ENCODE assay signal across 9 cellular contexts in genomic region chr4:185965456-185966384, GRCh38.
A peak's percentile ranks its signal among the peaks of the same experiment; 100 is the strongest.
DNase-seq lines count a peak whose midpoint lies in the region; ATAC-seq and TF ChIP-seq lines count a peak whose summit lies in the region.
"Had no signal": no experiment of that assay in that cellular context is flagged by ENCODE, and none has a peak within 500 bp of the region (broad histone marks: within the 10 kb centered on the region; RNA-seq: fewer than 3 reads in every experiment).

No MANE protein-coding gene starts in this region.

- ATAC-seq in GM18505 (IDR thresholded peaks at IDR 0.05; ENCODE audit: unreplicated experiment): peak; percentile 52

- no peaks in the 10 kb centered on the region for H3K27me3 ChIP-seq in PC-9 (ENCODE audit: insufficient read depth, low read depth)

- H3K36me3 ChIP-seq in PC-9 (ENCODE audit: low read depth): no peaks in the 10 kb centered on the region

- H3F3A ChIP-seq in PC-9 (ENCODE audit: insufficient read depth, low read depth): peaks cover 9% of the 10 kb centered on the region

- no peak for DNase-seq in HFFc6
- DNase-seq in PC-9: peak in 1 of 2 experiments; percentile 21
- DNase-seq in HK-2 (ENCODE audit: unreplicated experiment): no peak
- no peak for DNase-seq in foreskin fibroblast
- DNase-seq in NCI-H2081 (lab: John Stamatoyannopoulos, UW): no peak
- no peak for DNase-seq in NK-92 treated with Interleukin-12 subunit alpha and Interleukin-12 subunit beta, amount 100 ng/mL, for 24 hours (lab: John Stamatoyannopoulos, UW)
- DNase-seq: NCI-H82 had no signal

- intact Hi-C loops in PC-9 (cut with micrococcal nuclease; ENCODE audit: unreplicated experiment): loop anchor here (1.0 to 5.0 kb wide), 2 partner anchors 99 to 188 kb away; no protein-coding TSS in a partner anchor

- no peak for TF ChIP-seq POLR2A in GM18505 (IDR thresholded peaks at IDR 0.05; ENCODE audit: borderline replicate concordance, extremely low read depth, insufficient read depth, insufficient read length)

- peak overlapping the region; percentile 52 for H3K27ac Mint-ChIP-seq in HFFc6
- H3K27ac Mint-ChIP-seq in nephron: peak overlapping the region in 2 of 3 experiments; percentile 27 to 35

- H3K9me3 ChIP-seq in PC-9 (ENCODE audit: insufficient read depth, low read depth): no peaks in the 10 kb centered on the region

- H3K4me2 ChIP-seq in PC-9: peak overlapping the region; percentile 19; the same call in 1 of the 2 replicates

- no peaks in the 10 kb centered on the region for H3K9me2 ChIP-seq in PC-9 (ENCODE audit: insufficient read depth)

- H3K79me2 ChIP-seq in PC-9 (ENCODE audit: low read depth): no peaks in the 10 kb centered on the region

- H4K20me1 ChIP-seq in PC-9 (ENCODE audit: insufficient read depth): no peaks in the 10 kb centered on the region

- peaks cover 25% of the 10 kb centered on the region for H3K4me1 ChIP-seq in PC-9 (replicated peaks; ENCODE audit: insufficient read depth)

- peaks cover 25% of the 10 kb centered on the region for H3K4me1 Mint-ChIP-seq in HFFc6 (ENCODE audit: low read depth)
- no peaks in the 10 kb centered on the region for H3K4me1 Mint-ChIP-seq in nephron

- POLR2A ChIA-PET in PC-9 (lab: Charles Lee; ENCODE audit: unreplicated experiment): interaction anchor here (1.0 kb wide), 1 partner anchor 118 kb away, joined by 4 read pairs; no protein-coding TSS in a partner anchor

- H2AFZ ChIP-seq in PC-9: 0 out of 2 replicates have a peak overlapping the region, but pooled peaks have one; percentile 58

- H3K4me3 Mint-ChIP-seq in HFFc6 (peak overlapping the region; percentile 67), nephron (no peak overlapping the region)

- TF ChIP-seq CTCF in HFFc6 (IDR thresholded peaks at IDR 0.05) (no peak), PC-9 (conservative IDR thresholded peaks at IDR 0.05) (no peak), nephron (IDR thresholded peaks at IDR 0.05; ENCODE audit: unreplicated experiment in 3 of 3) (no peak), foreskin fibroblast (IDR thresholded peaks at IDR 0.05; ENCODE audit: low read depth, low read length) (no peak)

- H3K4me3 ChIP-seq in PC-9 (no peak overlapping the region), foreskin fibroblast (ENCODE audit: low read depth in 1 of 2, low read length in 2 of 2) (no peak overlapping the region)

- H3K27ac ChIP-seq in PC-9: peak overlapping the region; percentile 78; the same call in 1 of the 2 replicates

- H3K36me3 Mint-ChIP-seq in HFFc6 (ENCODE audit: low read depth) (no peaks in the 10 kb centered on the region), nephron (ENCODE audit: low read depth) (no peaks in the 10 kb centered on the region)

- CTCF ChIA-PET in PC-9 (lab: Charles Lee): interaction anchor here (0.5 to 0.6 kb wide), 2 partner anchors 69 to 130 kb away, joined by 6 to 7 read pairs; no protein-coding TSS in a partner anchor

- H3K9me3 Mint-ChIP-seq in HFFc6: no peaks in the 10 kb centered on the region
- H3K9me3 Mint-ChIP-seq in nephron: peaks cover 8% of the 10 kb centered on the region

- TSS peak; percentile 94 for BruUV-seq in PC-9 (replicated peaks; lab: Mats Ljungman, UMichigan)

- H3K27me3 Mint-ChIP-seq in HFFc6 (ENCODE audit: insufficient read depth) (peaks cover 2% of the 10 kb centered on the region; the same call in 1 of the 2 replicates), nephron (ENCODE audit: low read depth) (peaks cover 5% of the 10 kb centered on the region)
